23 cellular contexts compared by ENCODE assay signal in genomic region chr7:154306036-154306435, GRCh38.
DNase-seq lines count a peak whose midpoint lies in the region; ATAC-seq, FAIRE-seq and TF ChIP-seq lines count a peak whose summit lies in the region.
"Had no signal": no experiment of that assay in that cellular context is flagged by ENCODE, and none has a peak within 500 bp of the region (broad histone marks: within the 10 kb centered on the region; RNA-seq: fewer than 3 reads in every experiment).

No MANE protein-coding gene starts in this region.

- no peak overlapping the region for H4K8ac ChIP-seq in H1 (ENCODE audit: extremely low read depth, insufficient read depth, low read length)
- H4K8ac ChIP-seq in mesendoderm (ENCODE audit: low read depth, low read length): no peak overlapping the region

- DNase-seq in G401 (ENCODE audit: low spot score) (peak; percentile 22), H1 (ENCODE audit: low read depth in 1 of 2, low spot score in 2 of 2) (no peak), neural progenitor cell (ENCODE audit: low spot score) (no peak), A673 (ENCODE audit: low spot score) (no peak), mesendoderm (no peak)
- DNase-seq: CD8-positive, alpha-beta memory T cell; GF-D8; HCEC 1CT; Karpas-422; MV-4-11; NCI-H1105 treated with DMSO at 0.1 percent for 48 hours; NCI-H2081; NCI-H446 treated with DMSO at 0.1 percent for 48 hours; NCI-H526 treated with DMSO at 0.1 percent for 48 hours; OCI-M1 had no signal

- H2BK5ac ChIP-seq in H1 (ENCODE audit: low read depth, low read length) (no peak overlapping the region), mesendoderm (ENCODE audit: low read length) (no peak overlapping the region)

- H2BK15ac ChIP-seq in H1 (ENCODE audit: low read length) (no peak overlapping the region), mesendoderm (replicated peaks; ENCODE audit: low read depth) (no peak overlapping the region)

- no peak for TF ChIP-seq POLR2A in H1 (IDR thresholded peaks at IDR 0.05; ENCODE audit: control extremely low read depth in 1 of 2, low read depth in 2 of 2, low read length in 2 of 2)

- peak overlapping the region; percentile 85 for H3K4me3 Mint-ChIP-seq in neural progenitor cell
- H3K4me3 Mint-ChIP-seq: CD8-positive, alpha-beta memory T cell; IgD-negative memory B cell had no signal

- H2BK120ac ChIP-seq in H1 (replicated peaks; ENCODE audit: low read depth, low read length) (no peak overlapping the region), mesendoderm (ENCODE audit: low read depth, low read length) (no peak overlapping the region)

- H3K4me1 ChIP-seq in HUES64 (ENCODE audit: insufficient read depth, low read length) (peaks cover 22% of the 10 kb centered on the region), H1 (replicated peaks in 1 of 4; ENCODE audit: control insufficient read depth in 3 of 4, insufficient read depth in 4 of 4, low read length in 3 of 4) (peaks cover 4 to 20% (median 11%) of the 10 kb centered on the region in 4 experiments), neural progenitor cell (peaks cover 22% of the 10 kb centered on the region), A673 (ENCODE audit: insufficient read depth, low read length, poor library complexity, severe bottlenecking) (no peaks in the 10 kb centered on the region), mesendoderm (ENCODE audit: control insufficient read depth, low read depth, low read length) (peaks cover 2% of the 10 kb centered on the region)
- H3K4me1 ChIP-seq: SJSA1 had no signal

- no peak overlapping the region for H3K27ac ChIP-seq in HUES64 (ENCODE audit: low read depth, low read length)
- no peak overlapping the region for H3K27ac ChIP-seq in H1 (ENCODE audit: low read depth, low read length)
- no peak overlapping the region for H3K27ac ChIP-seq in neural progenitor cell
- no peak overlapping the region for H3K27ac ChIP-seq in A673 (ENCODE audit: low read depth, low read length, poor library complexity, severe bottlenecking)
- H3K27ac ChIP-seq in mesendoderm (ENCODE audit: low read depth, low read length): no peak overlapping the region
- H3K27ac ChIP-seq: C4-2B, HL-60, SJSA1 had no signal

- H3K27ac Mint-ChIP-seq in neural progenitor cell: no peak overlapping the region
- H3K27ac Mint-ChIP-seq: IgD-negative memory B cell had no signal

- H2BK12ac ChIP-seq in H1 (ENCODE audit: low read depth, low read length): no peak overlapping the region; the same call in 1 of the 2 replicates

- ATAC-seq in GM21526 (IDR thresholded peaks at IDR 0.05; ENCODE audit: low FRiP score, unreplicated experiment): no peak
- ATAC-seq in HG02870 (IDR thresholded peaks at IDR 0.05; ENCODE audit: unreplicated experiment): no peak

- H3K36me3 ChIP-seq in HUES64 (ENCODE audit: insufficient read depth, low read length) (no peaks in the 10 kb centered on the region), H1 (ENCODE audit: control insufficient read depth in 2 of 4, insufficient read depth in 4 of 4, low read length in 3 of 4) (no peaks in the 10 kb centered on the region), neural progenitor cell (no peaks in the 10 kb centered on the region), A673 (ENCODE audit: insufficient read depth, low read length, poor library complexity, severe bottlenecking) (no peaks in the 10 kb centered on the region), mesendoderm (ENCODE audit: control insufficient read depth, insufficient read depth, low read length) (no peaks in the 10 kb centered on the region)
- H3K36me3 ChIP-seq: SJSA1 had no signal

- H3K27me3 Mint-ChIP-seq in neural progenitor cell (ENCODE audit: insufficient read depth, low read depth): peaks cover 10% of the 10 kb centered on the region
- H3K27me3 Mint-ChIP-seq: IgD-negative memory B cell had no signal

- H4K91ac ChIP-seq in H1 (replicated peaks; ENCODE audit: insufficient read length, low read length): no peak overlapping the region

- no TSS peak for BruUV-seq in A673 (replicated peaks; lab: Mats Ljungman, UMichigan)

- H3K27me3 ChIP-seq in HUES64 (ENCODE audit: insufficient read depth, low read length) (peaks cover 21% of the 10 kb centered on the region), H1 (replicated peaks in 1 of 4; ENCODE audit: control insufficient read depth in 3 of 4, extremely low read depth in 1 of 4, insufficient read depth in 3 of 4, low read length in 3 of 4) (peaks cover 0 to 14% (median 8%) of the 10 kb centered on the region in 4 experiments; a peak in 3 of 7 replicates), neural progenitor cell (peaks cover 20% of the 10 kb centered on the region), A673 (replicated peaks; ENCODE audit: insufficient read depth, low read depth, low read length, poor library complexity) (peaks cover 3% of the 10 kb centered on the region), mesendoderm (ENCODE audit: insufficient read depth, low read length, poor library complexity) (no peaks in the 10 kb centered on the region)
- H3K27me3 ChIP-seq: SJSA1 had no signal

- H3K56ac ChIP-seq in H1 (replicated peaks; ENCODE audit: insufficient read length, low read depth, low read length) (no peak overlapping the region), mesendoderm (ENCODE audit: low read length) (no peak overlapping the region)

- H3K4me1 Mint-ChIP-seq in neural progenitor cell: peaks cover 14% of the 10 kb centered on the region
- H3K4me1 Mint-ChIP-seq: CD8-positive, alpha-beta memory T cell; IgD-negative memory B cell had no signal

- H3K4me2 ChIP-seq in H1 (ENCODE audit: insufficient read depth in 1 of 2, low read depth in 2 of 2, low read length in 2 of 2) (peak overlapping the region; percentile 95 to 98; a peak in 3 of 4 replicates), neural progenitor cell (peak overlapping the region; percentile 96), mesendoderm (ENCODE audit: low read length) (no peak overlapping the region)

- H3K9me3 Mint-ChIP-seq in neural progenitor cell: no peaks in the 10 kb centered on the region

- intact Hi-C loops in A673 (cut with micrococcal nuclease; ENCODE audit: unreplicated experiment): no loop called here

- no peaks in the 10 kb centered on the region for H3K9me3 ChIP-seq in HUES64 (ENCODE audit: insufficient read depth, low read depth, low read length)
- no peaks in the 10 kb centered on the region; a peak in 1 of 4 replicates for H3K9me3 ChIP-seq in H1 (ENCODE audit: insufficient read depth in 2 of 2, low read depth in 1 of 2, low read length in 1 of 2)
- H3K9me3 ChIP-seq in neural progenitor cell (ENCODE audit: low read depth): no peaks in the 10 kb centered on the region
- no peaks in the 10 kb centered on the region for H3K9me3 ChIP-seq in A673 (ENCODE audit: low read depth, low read length, poor library complexity, severe bottlenecking)

- H2AK5ac ChIP-seq in H1 (ENCODE audit: low read depth, low read length) (0 out of 2 replicates have a peak overlapping the region, but pooled peaks have one; percentile 41), mesendoderm (ENCODE audit: low read length) (no peak overlapping the region)

- no peak overlapping the region for H3K14ac ChIP-seq in H1 (ENCODE audit: insufficient read length)

- in situ Hi-C loops in G401 (cut with HindIII; ENCODE audit: low sequenced_read_pairs): no loop called here

- POLR2A ChIA-PET in H1 (lab: Charles Lee; ENCODE audit: partially characterized antibody) (interaction anchor here (0.6 to 1.0 kb wide), 3 partner anchors 12 to 197 kb away, joined by 3 read pairs; no protein-coding TSS in a partner anchor), A673 (lab: Charles Lee; ENCODE audit: low non-redundant PET) (no interaction called here)

- no peak for TF ChIP-seq RAD21 in H1 (IDR thresholded peaks at IDR 0.05 in 1 of 2, conservative IDR thresholded peaks at IDR 0.05 in 1 of 2; ENCODE audit: low read depth in 2 of 2, low read length in 2 of 2)

- H3K23me2 ChIP-seq in H1 (ENCODE audit: low read depth, low read length): peaks cover 5% of the 10 kb centered on the region; the same call in 1 of the 2 replicates

- H4K20me1 ChIP-seq in H1 (replicated peaks in 1 of 2; ENCODE audit: control insufficient read depth in 1 of 2, insufficient read depth in 2 of 2, low read length in 2 of 2): no peaks in the 10 kb centered on the region
- no peaks in the 10 kb centered on the region for H4K20me1 ChIP-seq in neural progenitor cell (ENCODE audit: low read depth)

- H2AFZ ChIP-seq in H1 (ENCODE audit: low read length) (0 out of 2 replicates have a peak overlapping the region, but pooled peaks have one; percentile 6), neural progenitor cell (replicated peaks) (no peak overlapping the region)

- no peak overlapping the region for H3K23ac ChIP-seq in H1 (ENCODE audit: insufficient read length)
- no peak overlapping the region for H3K23ac ChIP-seq in mesendoderm (ENCODE audit: low read length)

- H3K4ac ChIP-seq in H1 (replicated peaks; ENCODE audit: insufficient read length, low read depth, low read length): no peak overlapping the region
- H3K4ac ChIP-seq in mesendoderm (ENCODE audit: low read depth, low read length): no peak overlapping the region

- H3K36me3 Mint-ChIP-seq in neural progenitor cell: no peaks in the 10 kb centered on the region
- H3K36me3 Mint-ChIP-seq: CD8-positive, alpha-beta memory T cell; IgD-negative memory B cell had no signal

- no peak for TF ChIP-seq EP300 in H1 (IDR thresholded peaks at IDR 0.05; ENCODE audit: borderline replicate concordance in 1 of 2, low read depth in 2 of 2, low read length in 2 of 2)

- 92% methylated on average over 18 of the region's 18 CpGs for WGBS in HUES64
- WGBS in H1 (ENCODE audit: extremely low coverage in 1 of 2, insufficient coverage in 1 of 2, insufficient read length in 1 of 2, insufficient replicate concordance in 2 of 2, low coverage in 1 of 2, low lambda C conversion rate in 2 of 2, missing lambda C conversion rate in 1 of 2), 2 experiments: 89% methylated on average over 18 of the region's 18 CpGs; no CpG with 5 or more reads in 1 of the 2 experiments
- WGBS in mesendoderm (ENCODE audit: extremely low coverage, insufficient coverage, low lambda C conversion rate): no CpG with 5 or more reads among the region's 18 CpGs

- no peak overlapping the region for H2BK20ac ChIP-seq in H1 (ENCODE audit: low read length)

- H3K9ac ChIP-seq in HUES64 (ENCODE audit: low read depth, low read length): no peak overlapping the region
- H3K9ac ChIP-seq in H1 (replicated peaks in 1 of 4; ENCODE audit: extremely low read depth in 1 of 4, low read depth in 3 of 4, low read length in 3 of 4): no peak overlapping the region
- H3K9ac ChIP-seq in neural progenitor cell: no peak overlapping the region
- H3K9ac ChIP-seq in mesendoderm (ENCODE audit: low read length): no peak overlapping the region

- peaks cover 17% of the 10 kb centered on the region for H3F3A ChIP-seq in neural progenitor cell (ENCODE audit: low read depth)

- H3K18ac ChIP-seq in H1 (ENCODE audit: extremely low read depth, low read length) (no peak overlapping the region; the same call in 1 of the 2 replicates), mesendoderm (ENCODE audit: low read length) (no peak overlapping the region)

- peak overlapping the region; percentile 51; the same call in 1 of the 2 replicates for H3K4me3 ChIP-seq in HUES64 (ENCODE audit: low read length)
- peak overlapping the region in 2 of 4 experiments; percentile 65 to 70; a peak in 4 of 8 replicates for H3K4me3 ChIP-seq in H1 (ENCODE audit: extremely low read depth in 1 of 4, insufficient read depth in 2 of 4, low read depth in 3 of 4, low read length in 4 of 4)
- H3K4me3 ChIP-seq in neural progenitor cell: peak overlapping the region; percentile 60
- no peak overlapping the region for H3K4me3 ChIP-seq in A673 (ENCODE audit: low read depth, low read length, poor library complexity, severe bottlenecking)
- no peak overlapping the region for H3K4me3 ChIP-seq in mesendoderm (ENCODE audit: low read length)
- H3K4me3 ChIP-seq: SJSA1 had no signal

- H3K79me2 ChIP-seq in H1 (ENCODE audit: control insufficient read depth in 1 of 2, insufficient read depth in 2 of 2, low read length in 2 of 2): no peaks in the 10 kb centered on the region
- no peaks in the 10 kb centered on the region for H3K79me2 ChIP-seq in neural progenitor cell (ENCODE audit: low read depth)
- no peaks in the 10 kb centered on the region for H3K79me2 ChIP-seq in mesendoderm (ENCODE audit: control insufficient read depth, insufficient read depth, low read length)

- CTCF ChIA-PET in H1 (lab: Charles Lee; ENCODE audit: partially characterized antibody): interaction anchor here (0.6 to 1.6 kb wide), 2 partner anchors 168 to 198 kb away, joined by 3 to 5 read pairs; no protein-coding TSS in a partner anchor
- CTCF ChIA-PET in A673 (lab: Charles Lee): no interaction called here

- TF ChIP-seq CTCF in H1 (IDR thresholded peaks at IDR 0.05; ENCODE audit: control extremely low read depth in 1 of 3, insufficient read depth in 1 of 3, low read depth in 1 of 3, low read length in 3 of 3): no peak
- TF ChIP-seq CTCF in neural progenitor cell (IDR thresholded peaks at IDR 0.05): no peak
- no peak for TF ChIP-seq CTCF in A673 (conservative IDR thresholded peaks at IDR 0.05; ENCODE audit: low read depth, low read length)

- H3K79me1 ChIP-seq in H1 (ENCODE audit: low read depth, low read length): no peaks in the 10 kb centered on the region
- no peaks in the 10 kb centered on the region for H3K79me1 ChIP-seq in mesendoderm (ENCODE audit: low read length)

- FAIRE-seq in H1 (lab: Jason Lieb, UNC): no peak
- FAIRE-seq: RCC 7860 had no signal

- H4K5ac ChIP-seq in H1 (ENCODE audit: insufficient read length, low read depth, low read length) (no peak overlapping the region), mesendoderm (ENCODE audit: low read length) (no peak overlapping the region)

Comparison
In these comparisons a context has a peak if more than half of its experiments do, and no peak if none do; other contexts are left out.
1. H3K4me3 ChIP-seq: peak in HUES64 (single experiment) and neural progenitor cell (single experiment); none in A673 (single experiment) and mesendoderm (single experiment).